ENCODE assay signal across 8 cellular contexts in genomic region chr4:6641971-6642320, GRCh38. TPM values are rescaled to one million over a fixed set of nuclear protein-coding genes. Genes with fewer than 3 reads are reported as not detected.
DNase-seq lines count a peak whose midpoint lies in the region; TF ChIP-seq lines count a peak whose summit lies in the region.

No MANE protein-coding gene starts in this region.

- peak overlapping the region; percentile 99 for H3K27ac Mint-ChIP-seq in T-helper 2 cell treated with Interferon-gamma antibody and Interleukin-4, amounts not matched to agents 5 μg/mL and 100 μg/mL, for 36 hours

- peak overlapping the region; percentile 72 for H3K4me3 ChIP-seq in suprapubic skin

- TF ChIP-seq POLR2A in suprapubic skin (IDR thresholded peaks at IDR 0.05) = no peak

- no peaks in the 10 kb centered on the region for H3K27me3 Mint-ChIP-seq in T-helper 2 cell treated with Interferon-gamma antibody and Interleukin-4, amounts not matched to agents 5 μg/mL and 100 μg/mL, for 36 hours (ENCODE audit: low read depth)

- H3K4me1 ChIP-seq in suprapubic skin = peaks cover 31% of the 10 kb centered on the region

- no peaks in the 10 kb centered on the region for H3K9me3 Mint-ChIP-seq in T-helper 2 cell treated with Interferon-gamma antibody and Interleukin-4, amounts not matched to agents 5 μg/mL and 100 μg/mL, for 36 hours

- H3K9me3 ChIP-seq in suprapubic skin = no peaks in the 10 kb centered on the region

- H3K27ac ChIP-seq in layer of hippocampus (ENCODE audit: low read depth, low read length) (peak overlapping the region; percentile 92), suprapubic skin (peak overlapping the region; percentile 93)

- TF ChIP-seq CTCF in suprapubic skin (IDR thresholded peaks at IDR 0.05) = no peak

- H3K36me3 ChIP-seq in suprapubic skin = peaks cover 9% of the 10 kb centered on the region

- H3K36me3 Mint-ChIP-seq in T-helper 2 cell treated with Interferon-gamma antibody and Interleukin-4, amounts not matched to agents 5 μg/mL and 100 μg/mL, for 36 hours (ENCODE audit: low read depth) = peaks cover 36% of the 10 kb centered on the region

- no peak for TF ChIP-seq EP300 in suprapubic skin (IDR thresholded peaks at IDR 0.05)

- peak overlapping the region; percentile 95 for H3K4me3 Mint-ChIP-seq in T-helper 2 cell treated with Interferon-gamma antibody and Interleukin-4, amounts not matched to agents 5 μg/mL and 100 μg/mL, for 36 hours

- 41% methylated on average over 5 of the region's 5 CpGs for WGBS in suprapubic skin

- peaks cover 13% of the 10 kb centered on the region for H3K4me1 Mint-ChIP-seq in T-helper 2 cell treated with Interferon-gamma antibody and Interleukin-4, amounts not matched to agents 5 μg/mL and 100 μg/mL, for 36 hours (ENCODE audit: low read depth)

- H3K27me3 ChIP-seq in layer of hippocampus (ENCODE audit: control insufficient read depth, insufficient read depth, low read length) = no peaks in the 10 kb centered on the region
- no peaks in the 10 kb centered on the region for H3K27me3 ChIP-seq in suprapubic skin

- DNase-seq in T-helper 2 cell treated with Interferon-gamma antibody and Interleukin-4, amounts not matched to agents 5 μg/mL and 100 μg/mL, for 36 hours (ENCODE audit: low spot score) = no peak
- no peak for DNase-seq in T-helper 2 cell
- DNase-seq in amniotic epithelial cell (ENCODE audit: low read depth) = peak; percentile 17
- DNase-seq in suprapubic skin (ENCODE audit: low spot score in 2 of 2) = peak in 1 of 2 donors; percentile 41
- DNase-seq in HuH-7 (ENCODE audit: low spot score) = no peak
- DNase-seq in occipital lobe (lab: John Stamatoyannopoulos, UW) = no peak
- no peak for DNase-seq in NCI-H524 (lab: John Stamatoyannopoulos, UW)

RNA-seq across cellular contexts. Expression of gene MRFAP1, which starts 1.5 kb away (rescaled TPM):
- total RNA-seq in suprapubic skin = 100 to 1,000 TPM; 143 to 214 (median 163) TPM
- total RNA-seq in occipital lobe = 90.0 TPM

RNA-seq across cellular contexts. Expression of gene S100P, which starts 51.7 kb away (rescaled TPM):
- 10 to 100 TPM in 2 of 4 donors, 1 to 10 TPM in 2; 4.7 to 27.7 (median 9.3) TPM for total RNA-seq in suprapubic skin
- total RNA-seq in occipital lobe = 1.6 TPM
